In genomic region chr6:148620579-148621298, GRCh38 we compare ENCODE assay signal across 18 cellular contexts.
DNase-seq lines count a peak whose midpoint lies in the region; ATAC-seq and TF ChIP-seq lines count a peak whose summit lies in the region.
"Had no signal": no experiment of that assay in that cellular context is flagged by ENCODE, and none has a peak within 500 bp of the region (broad histone marks: within the 10 kb centered on the region; RNA-seq: fewer than 3 reads in every experiment).

No MANE protein-coding gene starts in this region.

- no peak for TF ChIP-seq CTCF in GM13976 (IDR thresholded peaks at IDR 0.05; ENCODE audit: borderline replicate concordance, control extremely low read depth, extremely low read depth, insufficient read depth, missing control alignments)
- TF ChIP-seq CTCF in PC-3 (conservative IDR thresholded peaks at IDR 0.05; ENCODE audit: low read depth, low read length) = no peak
- TF ChIP-seq CTCF in tibial artery (IDR thresholded peaks at IDR 0.05) = no peak

- POLR2A ChIA-PET in PC-3 (lab: Charles Lee; ENCODE audit: unreplicated experiment) = no interaction called here

- CTCF ChIA-PET in PC-3 (lab: Charles Lee) = no interaction called here

- H3F3A ChIP-seq in PC-3 (ENCODE audit: low read length, unreplicated experiment) = no peaks in the 10 kb centered on the region

- ATAC-seq in GM18909 (IDR thresholded peaks at IDR 0.05; ENCODE audit: poor library complexity, unreplicated experiment) (peak; percentile 85), HG02610 (IDR thresholded peaks at IDR 0.05; ENCODE audit: unreplicated experiment) (peak; percentile 98), HG03571 (IDR thresholded peaks at IDR 0.05; ENCODE audit: unreplicated experiment) (peak; percentile 73), PC-3 (no peak)

- no peaks in the 10 kb centered on the region for H3K9me3 ChIP-seq in PC-3 (ENCODE audit: low read length)
- H3K9me3 ChIP-seq in tibial artery = no peaks in the 10 kb centered on the region
- H3K9me3 ChIP-seq: uterus had no signal

- no TSS peak for BruUV-seq in PC-3 (replicated peaks; lab: Mats Ljungman, UMichigan)

- H3K79me2 ChIP-seq in PC-3 (ENCODE audit: low read length) = no peaks in the 10 kb centered on the region

- no peaks in the 10 kb centered on the region for H3K36me3 ChIP-seq in PC-3 (ENCODE audit: low read depth, low read length)
- H3K36me3 ChIP-seq in tibial artery = no peaks in the 10 kb centered on the region
- H3K36me3 ChIP-seq: cardiac muscle cell, uterus had no signal

- no peaks in the 10 kb centered on the region for H3K4me1 ChIP-seq in PC-3 (ENCODE audit: insufficient read depth, low read length)
- no peaks in the 10 kb centered on the region for H3K4me1 ChIP-seq in tibial artery
- H3K4me1 ChIP-seq: uterus had no signal

- H3K4me2 ChIP-seq in PC-3 (ENCODE audit: low read length) = no peak overlapping the region

- H3K27me3 ChIP-seq in PC-3 (ENCODE audit: low read length) (no peaks in the 10 kb centered on the region), tibial artery (no peaks in the 10 kb centered on the region)
- H3K27me3 ChIP-seq: cardiac muscle cell, uterus had no signal

- no peaks in the 10 kb centered on the region for H4K20me1 ChIP-seq in PC-3 (ENCODE audit: low read length)

- H3K4me3 ChIP-seq in PC-3 (ENCODE audit: low read length) = no peak overlapping the region
- H3K4me3 ChIP-seq in tibial artery = no peak overlapping the region
- H3K4me3 ChIP-seq: cardiac muscle cell, SK-N-MC, uterus had no signal

- no peak overlapping the region for H2AFZ ChIP-seq in PC-3 (ENCODE audit: low read length)

- in situ Hi-C loops in GM13976 (cut with MboI; ENCODE audit: low sequenced_read_pairs, unreplicated experiment) = no loop called here

- no peak overlapping the region for H3K9ac ChIP-seq in PC-3 (ENCODE audit: low read length)

- no peak overlapping the region for H3K27ac ChIP-seq in PC-3 (ENCODE audit: low read length)
- H3K27ac ChIP-seq in tibial artery = no peak overlapping the region
- H3K27ac ChIP-seq: cardiac muscle cell, SK-N-MC, uterus had no signal

- peak; percentile 52 for DNase-seq in GM13976 (ENCODE audit: low spot score)
- no peak for DNase-seq in PC-3
- DNase-seq in tibial artery = no peak
- no peak for DNase-seq in activated effector memory CD4-positive, alpha-beta T cell treated with Interleukin-2 at 50 U/mL for 16 hours
- no peak for DNase-seq in NCI-H345 (lab: John Stamatoyannopoulos, UW)
- DNase-seq: activated naive CD8-positive, alpha-beta T cell treated with anti-CD3 and anti-CD28 coated beads, Interleukin-2, amount 10 ng/mL, durations not matched to agents 7 days and 5 days; DMS53; endodermal cell; foreskin fibroblast; mammary epithelial cell; NCI-H1092; NCI-H226; uterus had no signal

- intact Hi-C loops in PC-3 (cut with micrococcal nuclease) (no loop called here), tibial artery (cut with DNase I; ENCODE audit: low total_unique reads) (no loop called here)

- no peaks in the 10 kb centered on the region for H3K9me2 ChIP-seq in PC-3 (replicated peaks; ENCODE audit: low read length)
